ENCODE assay signal across 10 cellular contexts in the genomic region with DNA sequence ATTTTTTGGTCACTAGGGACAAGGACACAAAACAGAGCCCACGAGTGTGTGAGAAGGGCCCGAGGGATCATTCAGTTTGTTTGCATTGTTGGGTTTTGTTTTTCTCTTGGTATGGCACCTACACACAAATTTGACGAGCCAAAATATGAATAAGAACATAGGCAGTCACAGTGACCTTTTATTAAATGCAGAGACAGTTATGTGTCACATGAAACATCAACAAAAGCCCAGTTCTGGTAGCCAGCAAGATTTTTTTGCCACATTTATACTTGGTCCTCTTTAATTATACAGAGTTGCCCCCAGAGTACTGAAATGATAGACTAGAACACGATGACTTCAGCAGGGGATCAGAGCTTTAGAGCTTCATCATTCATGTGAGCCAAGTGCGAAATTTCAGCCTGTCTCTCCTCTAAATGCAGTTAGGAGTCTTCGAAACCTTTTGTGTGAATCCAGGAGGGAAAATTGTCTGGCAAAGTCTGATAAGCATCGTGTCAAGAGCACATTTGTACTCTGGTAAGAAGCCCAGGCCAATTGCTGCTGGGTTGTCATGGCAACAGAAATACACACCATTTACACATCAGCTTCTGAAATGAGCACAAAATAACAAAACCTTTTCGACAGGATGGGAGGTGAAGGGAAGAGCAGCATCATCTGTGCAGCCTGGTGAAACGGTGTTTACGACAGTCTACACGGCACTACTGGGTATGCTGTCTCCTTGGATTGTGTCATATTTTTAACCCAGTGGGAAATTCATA.
A peak's percentile ranks its signal among the peaks of the same experiment; 100 is the strongest.
DNase-seq lines count a peak whose midpoint lies in the region; ATAC-seq and TF ChIP-seq lines count a peak whose summit lies in the region.
"Had no signal": no experiment of that assay in that cellular context is flagged by ENCODE, and none has a peak within 500 bp of the region (broad histone marks: within the 10 kb centered on the region; RNA-seq: fewer than 3 reads in every experiment).

No MANE protein-coding gene starts in this region.

- DNase-seq in DMS 273 (lab: John Stamatoyannopoulos, UW; ENCODE audit: unreplicated experiment): peak; percentile 61
- no peak for DNase-seq in DMS 273 treated with DMSO at 0.1 percent for 48 hours (lab: John Stamatoyannopoulos, UW)
- peak; percentile 62 for DNase-seq in SK-N-DZ (ENCODE audit: low spot score)
- no peak for DNase-seq in esophagus muscularis mucosa (ENCODE audit: extremely low spot score)
- DNase-seq in retina: peak; percentile 48
- no peak for DNase-seq in HuH-7.5 (ENCODE audit: low spot score)
- DNase-seq in NCI-H146 treated with DMSO at 0.1 percent for 48 hours (lab: John Stamatoyannopoulos, UW; ENCODE audit: unreplicated experiment): no peak

- 32% methylated on average over 11 of the region's 11 CpGs for WGBS in esophagus muscularis mucosa

- H3K4me1 ChIP-seq in esophagus muscularis mucosa: peaks cover 3 to 25% (median 18%) of the 10 kb centered on the region in 4 donors

- ATAC-seq in HG02885 (IDR thresholded peaks at IDR 0.05; ENCODE audit: poor library complexity, unreplicated experiment): no peak

- intact Hi-C loops in esophagus muscularis mucosa (cut with DNase I): loop anchor here (5.0 kb wide), 1 partner anchor 158 kb away; no protein-coding TSS in a partner anchor

- H3K27ac ChIP-seq in esophagus muscularis mucosa (replicated peaks in 1 of 4): peak overlapping the region; percentile 48 to 66 (median 57)
- H3K27ac ChIP-seq: 22Rv1 had no signal

- H3K9me3 ChIP-seq in esophagus muscularis mucosa: no peaks in the 10 kb centered on the region
- H3K9me3 ChIP-seq: tibial artery had no signal

- no peak for TF ChIP-seq POLR2A in esophagus muscularis mucosa (IDR thresholded peaks at IDR 0.05; ENCODE audit: low read depth)

- no peaks in the 10 kb centered on the region for H3K36me3 ChIP-seq in esophagus muscularis mucosa
- H3K36me3 ChIP-seq: tibial artery had no signal

- H3K4me3 ChIP-seq in esophagus muscularis mucosa: no peak overlapping the region
- H3K4me3 ChIP-seq: tibial artery had no signal

- TF ChIP-seq EP300 in esophagus muscularis mucosa (IDR thresholded peaks at IDR 0.05): no peak

- H3K27me3 ChIP-seq in esophagus muscularis mucosa: no peaks in the 10 kb centered on the region
- H3K27me3 ChIP-seq: tibial artery had no signal

- no peak for TF ChIP-seq CTCF in esophagus muscularis mucosa (IDR thresholded peaks at IDR 0.05)

Comparison
In these comparisons a context has a peak if more than half of its experiments do, and no peak if none do; other contexts are left out.
1. DNase-seq: peak in DMS 273 (single experiment), SK-N-DZ (single experiment) and retina (single experiment); none in DMS 273 treated with DMSO at 0.1 percent for 48 hours (single experiment), esophagus muscularis mucosa (single experiment), HuH-7.5 (single experiment) and NCI-H146 treated with DMSO at 0.1 percent for 48 hours (single experiment).